ENCODE assay signal across 10 cellular contexts in genomic region chr10:13473986-13474385, GRCh38.
"Had no signal": no experiment of that assay in that cellular context is flagged by ENCODE, and none has a peak within 500 bp of the region (broad histone marks: within the 10 kb centered on the region; RNA-seq: fewer than 3 reads in every experiment).

No MANE protein-coding gene starts in this region.

- H3K9ac ChIP-seq: GM23248 had no signal

- H2AFZ ChIP-seq: GM23248, GM23338 had no signal

- DNase-seq: GM23248, H7, H9, HCEC 1CT, HFFc6 had no signal

- H3K4me2 ChIP-seq: GM23338 had no signal

- FAIRE-seq: H1, H54 had no signal

- H3K9me3 ChIP-seq: HAP-1 had no signal

- H3K36me3 ChIP-seq: HAP-1 had no signal

- H3K4me3 ChIP-seq: GM23248, GM23338, HAP-1 had no signal

- ATAC-seq: GM23338, HCT116 had no signal

- H3K27ac ChIP-seq: GM23248 had no signal
